1 cellular context compared by ENCODE assay signal in the genomic region with DNA sequence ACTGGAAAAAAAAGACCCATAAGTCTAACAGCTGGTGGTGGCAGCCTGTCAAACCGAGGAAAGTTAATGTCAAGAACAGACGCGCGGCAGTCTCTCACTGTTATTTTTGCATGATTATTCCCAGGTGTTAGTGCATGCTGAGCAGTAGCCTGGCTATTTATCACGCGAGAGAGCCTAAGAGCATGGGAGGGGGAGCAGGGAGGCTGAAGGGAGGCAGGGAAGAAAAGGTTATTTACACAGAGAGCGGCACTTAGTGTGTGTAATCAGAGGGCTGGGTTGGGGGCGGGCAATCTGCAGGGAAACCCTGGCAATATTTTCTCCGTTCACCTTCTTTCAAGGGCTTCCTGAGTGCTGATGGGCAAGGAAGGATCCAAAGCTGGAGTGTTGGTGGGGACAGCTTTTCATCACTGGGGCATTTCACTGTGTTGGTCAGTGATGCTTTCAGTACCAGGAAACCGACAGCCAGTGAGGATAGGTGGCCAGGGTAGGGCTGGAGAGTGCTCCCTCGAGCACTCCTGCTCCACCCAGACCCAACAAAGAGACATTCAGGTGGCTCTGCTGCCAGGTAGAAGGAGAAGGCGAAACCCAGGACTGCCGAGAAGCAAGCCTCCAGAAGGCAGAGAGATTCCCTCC.
TF ChIP-seq lines count a peak whose summit lies in the region.

No MANE protein-coding gene starts in this region.

TF ChIP-seq in HEK293, 187 proteins besides CTCF, POLR2A, EP300 and RAD21 (continued from another document and continues in another):
- TF ChIP-seq REPIN1 (tag by site-specific recombination; IDR thresholded peaks at IDR 0.05; ENCODE audit: low read depth) = no peak; the same call in 1 of the 2 replicates
- TF ChIP-seq KLF1 (tag by site-specific recombination; IDR thresholded peaks at IDR 0.05) = peak; percentile 91
- TF ChIP-seq, protein P1, sequence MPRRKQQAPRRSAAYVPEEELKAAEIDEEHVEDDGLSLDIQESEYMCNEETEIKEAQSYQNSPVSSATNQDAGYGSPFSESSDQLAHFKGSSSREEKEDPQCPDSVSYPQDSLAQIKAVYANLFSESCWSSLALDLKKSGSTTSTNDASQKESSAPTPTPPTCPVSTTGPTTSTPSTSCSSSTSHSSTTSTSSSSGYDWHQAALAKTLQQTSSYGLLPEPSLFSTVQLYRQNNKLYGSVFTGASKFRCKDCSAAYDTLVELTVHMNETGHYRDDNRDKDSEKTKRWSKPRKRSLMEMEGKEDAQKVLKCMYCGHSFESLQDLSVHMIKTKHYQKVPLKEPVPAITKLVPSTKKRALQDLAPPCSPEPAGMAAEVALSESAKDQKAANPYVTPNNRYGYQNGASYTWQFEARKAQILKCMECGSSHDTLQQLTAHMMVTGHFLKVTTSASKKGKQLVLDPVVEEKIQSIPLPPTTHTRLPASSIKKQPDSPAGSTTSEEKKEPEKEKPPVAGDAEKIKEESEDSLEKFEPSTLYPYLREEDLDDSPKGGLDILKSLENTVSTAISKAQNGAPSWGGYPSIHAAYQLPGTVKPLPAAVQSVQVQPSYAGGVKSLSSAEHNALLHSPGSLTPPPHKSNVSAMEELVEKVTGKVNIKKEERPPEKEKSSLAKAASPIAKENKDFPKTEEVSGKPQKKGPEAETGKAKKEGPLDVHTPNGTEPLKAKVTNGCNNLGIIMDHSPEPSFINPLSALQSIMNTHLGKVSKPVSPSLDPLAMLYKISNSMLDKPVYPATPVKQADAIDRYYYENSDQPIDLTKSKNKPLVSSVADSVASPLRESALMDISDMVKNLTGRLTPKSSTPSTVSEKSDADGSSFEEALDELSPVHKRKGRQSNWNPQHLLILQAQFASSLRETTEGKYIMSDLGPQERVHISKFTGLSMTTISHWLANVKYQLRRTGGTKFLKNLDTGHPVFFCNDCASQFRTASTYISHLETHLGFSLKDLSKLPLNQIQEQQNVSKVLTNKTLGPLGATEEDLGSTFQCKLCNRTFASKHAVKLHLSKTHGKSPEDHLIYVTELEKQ (tag by site-specific recombination; IDR thresholded peaks at IDR 0.05; ENCODE audit: borderline replicate concordance) = 0 out of 2 replicates have a peak, but pooled peaks have one; percentile 75
- TF ChIP-seq ZNF610 (tag by site-specific recombination; IDR thresholded peaks at IDR 0.05; ENCODE audit: borderline replicate concordance) = peak; percentile 96
- peak; percentile 49; the same call in 1 of the 2 replicates for TF ChIP-seq ZNF76 (tag by site-specific recombination; IDR thresholded peaks at IDR 0.05; ENCODE audit: borderline replicate concordance, low read depth)
- TF ChIP-seq ZNF677 (tag by site-specific recombination; IDR thresholded peaks at IDR 0.05) = no peak
- TF ChIP-seq ZBTB8A (tag by site-specific recombination; IDR thresholded peaks at IDR 0.05) = peak; percentile 84
- TF ChIP-seq ZSCAN30 (tag by site-specific recombination; IDR thresholded peaks at IDR 0.05) = peak; percentile 90
- TF ChIP-seq, protein P2, sequence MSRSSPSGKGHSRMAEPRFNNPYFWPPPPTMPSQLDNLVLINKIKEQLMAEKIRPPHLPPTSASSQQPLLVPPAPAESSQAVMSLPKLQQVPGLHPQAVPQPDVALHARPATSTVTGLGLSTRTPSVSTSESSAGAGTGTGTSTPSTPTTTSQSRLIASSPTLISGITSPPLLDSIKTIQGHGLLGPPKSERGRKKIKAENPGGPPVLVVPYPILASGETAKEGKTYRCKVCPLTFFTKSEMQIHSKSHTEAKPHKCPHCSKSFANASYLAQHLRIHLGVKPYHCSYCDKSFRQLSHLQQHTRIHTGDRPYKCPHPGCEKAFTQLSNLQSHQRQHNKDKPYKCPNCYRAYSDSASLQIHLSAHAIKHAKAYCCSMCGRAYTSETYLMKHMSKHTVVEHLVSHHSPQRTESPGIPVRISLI (tag by site-specific recombination; IDR thresholded peaks at IDR 0.05) = peak; percentile 93
- TF ChIP-seq ZNF701 (tag by site-specific recombination; IDR thresholded peaks at IDR 0.05) = 0 out of 2 replicates have a peak, but pooled peaks have one; percentile 63
- TF ChIP-seq BCL11B (tag by site-specific recombination; IDR thresholded peaks at IDR 0.05; ENCODE audit: low read depth) = no peak
- TF ChIP-seq, protein P3, sequence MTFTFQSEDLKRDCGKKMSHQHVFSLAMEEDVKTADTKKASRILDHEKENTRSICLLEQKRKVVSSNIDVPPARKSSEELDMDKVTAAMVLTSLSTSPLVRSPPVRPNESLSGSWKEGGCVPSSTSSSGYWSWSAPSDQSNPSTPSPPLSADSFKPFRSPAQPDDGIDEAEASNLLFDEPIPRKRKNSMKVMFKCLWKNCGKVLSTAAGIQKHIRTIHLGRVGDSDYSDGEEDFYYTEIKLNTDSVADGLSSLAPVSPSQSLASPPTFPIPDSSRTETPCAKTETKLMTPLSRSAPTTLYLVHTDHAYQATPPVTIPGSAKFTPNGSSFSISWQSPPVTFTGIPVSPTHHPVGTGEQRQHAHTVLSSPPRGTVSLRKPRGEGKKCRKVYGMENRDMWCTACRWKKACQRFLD (tag by site-specific recombination; IDR thresholded peaks at IDR 0.05) = no peak
- no peak for TF ChIP-seq ZNF175 (tag by site-specific recombination; IDR thresholded peaks at IDR 0.05)
- TF ChIP-seq, protein P4, sequence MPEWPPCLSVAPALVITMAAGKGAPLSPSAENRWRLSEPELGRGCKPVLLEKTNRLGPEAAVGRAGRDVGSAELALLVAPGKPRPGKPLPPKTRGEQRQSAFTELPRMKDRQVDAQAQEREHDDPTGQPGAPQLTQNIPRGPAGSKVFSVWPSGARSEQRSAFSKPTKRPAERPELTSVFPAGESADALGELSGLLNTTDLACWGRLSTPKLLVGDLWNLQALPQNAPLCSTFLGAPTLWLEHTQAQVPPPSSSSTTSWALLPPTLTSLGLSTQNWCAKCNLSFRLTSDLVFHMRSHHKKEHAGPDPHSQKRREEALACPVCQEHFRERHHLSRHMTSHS (tag by site-specific recombination; IDR thresholded peaks at IDR 0.05) = 0 out of 2 replicates have a peak, but pooled peaks have one; percentile 72
- no peak for TF ChIP-seq ZNF211 (tag by site-specific recombination; IDR thresholded peaks at IDR 0.05; ENCODE audit: low read depth)
- no peak for TF ChIP-seq ZNF707 (tag by site-specific recombination; IDR thresholded peaks at IDR 0.05)
- 0 out of 2 replicates have a peak, but pooled peaks have one; percentile 12 for TF ChIP-seq ZNF423 (tag by site-specific recombination; IDR thresholded peaks at IDR 0.05)
- peak; percentile 50; the same call in 1 of the 2 replicates for TF ChIP-seq PRDM1 (tag by site-specific recombination; IDR thresholded peaks at IDR 0.05)
- TF ChIP-seq ZNF776 (tag by site-specific recombination; IDR thresholded peaks at IDR 0.05; ENCODE audit: borderline replicate concordance) = no peak
- no peak for TF ChIP-seq ZNF747 (tag by site-specific recombination; IDR thresholded peaks at IDR 0.05)
- TF ChIP-seq ZNF623 (tag by site-specific recombination; IDR thresholded peaks at IDR 0.05) = no peak
- TF ChIP-seq SP2 (tag by site-specific recombination; IDR thresholded peaks at IDR 0.05) = peak; percentile 56
- TF ChIP-seq ZNF433 (tag by site-specific recombination; IDR thresholded peaks at IDR 0.05; ENCODE audit: low read depth) = no peak
- TF ChIP-seq, protein P5, sequence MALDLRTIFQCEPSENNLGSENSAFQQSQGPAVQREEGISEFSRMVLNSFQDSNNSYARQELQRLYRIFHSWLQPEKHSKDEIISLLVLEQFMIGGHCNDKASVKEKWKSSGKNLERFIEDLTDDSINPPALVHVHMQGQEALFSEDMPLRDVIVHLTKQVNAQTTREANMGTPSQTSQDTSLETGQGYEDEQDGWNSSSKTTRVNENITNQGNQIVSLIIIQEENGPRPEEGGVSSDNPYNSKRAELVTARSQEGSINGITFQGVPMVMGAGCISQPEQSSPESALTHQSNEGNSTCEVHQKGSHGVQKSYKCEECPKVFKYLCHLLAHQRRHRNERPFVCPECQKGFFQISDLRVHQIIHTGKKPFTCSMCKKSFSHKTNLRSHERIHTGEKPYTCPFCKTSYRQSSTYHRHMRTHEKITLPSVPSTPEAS (tag by site-specific recombination; IDR thresholded peaks at IDR 0.05) = 0 out of 2 replicates have a peak, but pooled peaks have one; percentile 28
- TF ChIP-seq, protein P6, sequence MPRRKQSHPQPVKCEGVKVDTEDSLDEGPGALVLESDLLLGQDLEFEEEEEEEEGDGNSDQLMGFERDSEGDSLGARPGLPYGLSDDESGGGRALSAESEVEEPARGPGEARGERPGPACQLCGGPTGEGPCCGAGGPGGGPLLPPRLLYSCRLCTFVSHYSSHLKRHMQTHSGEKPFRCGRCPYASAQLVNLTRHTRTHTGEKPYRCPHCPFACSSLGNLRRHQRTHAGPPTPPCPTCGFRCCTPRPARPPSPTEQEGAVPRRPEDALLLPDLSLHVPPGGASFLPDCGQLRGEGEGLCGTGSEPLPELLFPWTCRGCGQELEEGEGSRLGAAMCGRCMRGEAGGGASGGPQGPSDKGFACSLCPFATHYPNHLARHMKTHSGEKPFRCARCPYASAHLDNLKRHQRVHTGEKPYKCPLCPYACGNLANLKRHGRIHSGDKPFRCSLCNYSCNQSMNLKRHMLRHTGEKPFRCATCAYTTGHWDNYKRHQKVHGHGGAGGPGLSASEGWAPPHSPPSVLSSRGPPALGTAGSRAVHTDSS (tag by site-specific recombination; IDR thresholded peaks at IDR 0.05) = no peak
- TF ChIP-seq, protein P7, sequence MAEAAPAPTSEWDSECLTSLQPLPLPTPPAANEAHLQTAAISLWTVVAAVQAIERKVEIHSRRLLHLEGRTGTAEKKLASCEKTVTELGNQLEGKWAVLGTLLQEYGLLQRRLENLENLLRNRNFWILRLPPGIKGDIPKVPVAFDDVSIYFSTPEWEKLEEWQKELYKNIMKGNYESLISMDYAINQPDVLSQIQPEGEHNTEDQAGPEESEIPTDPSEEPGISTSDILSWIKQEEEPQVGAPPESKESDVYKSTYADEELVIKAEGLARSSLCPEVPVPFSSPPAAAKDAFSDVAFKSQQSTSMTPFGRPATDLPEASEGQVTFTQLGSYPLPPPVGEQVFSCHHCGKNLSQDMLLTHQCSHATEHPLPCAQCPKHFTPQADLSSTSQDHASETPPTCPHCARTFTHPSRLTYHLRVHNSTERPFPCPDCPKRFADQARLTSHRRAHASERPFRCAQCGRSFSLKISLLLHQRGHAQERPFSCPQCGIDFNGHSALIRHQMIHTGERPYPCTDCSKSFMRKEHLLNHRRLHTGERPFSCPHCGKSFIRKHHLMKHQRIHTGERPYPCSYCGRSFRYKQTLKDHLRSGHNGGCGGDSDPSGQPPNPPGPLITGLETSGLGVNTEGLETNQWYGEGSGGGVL (tag by site-specific recombination; IDR thresholded peaks at IDR 0.05) = peak; percentile 80
- TF ChIP-seq ZNF274 (IDR thresholded peaks at IDR 0.05; ENCODE audit: low read length) = no peak
- no peak for TF ChIP-seq ZNF274 (tag by site-specific recombination; IDR thresholded peaks at IDR 0.05; ENCODE audit: borderline replicate concordance)
- TF ChIP-seq ZFP3 (tag by site-specific recombination; IDR thresholded peaks at IDR 0.05; ENCODE audit: low read depth) = no peak
- no peak for TF ChIP-seq ZNF791 (tag by site-specific recombination; IDR thresholded peaks at IDR 0.05)
- no peak for TF ChIP-seq ZNF311 (tag by site-specific recombination; IDR thresholded peaks at IDR 0.05; ENCODE audit: borderline replicate concordance)
- TF ChIP-seq, protein P8, sequence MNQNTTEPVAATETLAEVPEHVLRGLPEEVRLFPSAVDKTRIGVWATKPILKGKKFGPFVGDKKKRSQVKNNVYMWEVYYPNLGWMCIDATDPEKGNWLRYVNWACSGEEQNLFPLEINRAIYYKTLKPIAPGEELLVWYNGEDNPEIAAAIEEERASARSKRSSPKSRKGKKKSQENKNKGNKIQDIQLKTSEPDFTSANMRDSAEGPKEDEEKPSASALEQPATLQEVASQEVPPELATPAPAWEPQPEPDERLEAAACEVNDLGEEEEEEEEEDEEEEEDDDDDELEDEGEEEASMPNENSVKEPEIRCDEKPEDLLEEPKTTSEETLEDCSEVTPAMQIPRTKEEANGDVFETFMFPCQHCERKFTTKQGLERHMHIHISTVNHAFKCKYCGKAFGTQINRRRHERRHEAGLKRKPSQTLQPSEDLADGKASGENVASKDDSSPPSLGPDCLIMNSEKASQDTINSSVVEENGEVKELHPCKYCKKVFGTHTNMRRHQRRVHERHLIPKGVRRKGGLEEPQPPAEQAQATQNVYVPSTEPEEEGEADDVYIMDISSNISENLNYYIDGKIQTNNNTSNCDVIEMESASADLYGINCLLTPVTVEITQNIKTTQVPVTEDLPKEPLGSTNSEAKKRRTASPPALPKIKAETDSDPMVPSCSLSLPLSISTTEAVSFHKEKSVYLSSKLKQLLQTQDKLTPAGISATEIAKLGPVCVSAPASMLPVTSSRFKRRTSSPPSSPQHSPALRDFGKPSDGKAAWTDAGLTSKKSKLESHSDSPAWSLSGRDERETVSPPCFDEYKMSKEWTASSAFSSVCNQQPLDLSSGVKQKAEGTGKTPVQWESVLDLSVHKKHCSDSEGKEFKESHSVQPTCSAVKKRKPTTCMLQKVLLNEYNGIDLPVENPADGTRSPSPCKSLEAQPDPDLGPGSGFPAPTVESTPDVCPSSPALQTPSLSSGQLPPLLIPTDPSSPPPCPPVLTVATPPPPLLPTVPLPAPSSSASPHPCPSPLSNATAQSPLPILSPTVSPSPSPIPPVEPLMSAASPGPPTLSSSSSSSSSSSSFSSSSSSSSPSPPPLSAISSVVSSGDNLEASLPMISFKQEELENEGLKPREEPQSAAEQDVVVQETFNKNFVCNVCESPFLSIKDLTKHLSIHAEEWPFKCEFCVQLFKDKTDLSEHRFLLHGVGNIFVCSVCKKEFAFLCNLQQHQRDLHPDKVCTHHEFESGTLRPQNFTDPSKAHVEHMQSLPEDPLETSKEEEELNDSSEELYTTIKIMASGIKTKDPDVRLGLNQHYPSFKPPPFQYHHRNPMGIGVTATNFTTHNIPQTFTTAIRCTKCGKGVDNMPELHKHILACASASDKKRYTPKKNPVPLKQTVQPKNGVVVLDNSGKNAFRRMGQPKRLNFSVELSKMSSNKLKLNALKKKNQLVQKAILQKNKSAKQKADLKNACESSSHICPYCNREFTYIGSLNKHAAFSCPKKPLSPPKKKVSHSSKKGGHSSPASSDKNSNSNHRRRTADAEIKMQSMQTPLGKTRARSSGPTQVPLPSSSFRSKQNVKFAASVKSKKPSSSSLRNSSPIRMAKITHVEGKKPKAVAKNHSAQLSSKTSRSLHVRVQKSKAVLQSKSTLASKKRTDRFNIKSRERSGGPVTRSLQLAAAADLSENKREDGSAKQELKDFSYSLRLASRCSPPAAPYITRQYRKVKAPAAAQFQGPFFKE (tag by site-specific recombination; IDR thresholded peaks at IDR 0.05; ENCODE audit: borderline replicate concordance) = no peak
- TF ChIP-seq KLF9 (tag by site-specific recombination; IDR thresholded peaks at IDR 0.05; ENCODE audit: low read depth) = peak; percentile 28; the same call in 1 of the 2 replicates
- TF ChIP-seq WT1 (tag by site-specific recombination; IDR thresholded peaks at IDR 0.05) = peak; percentile 100
- no peak for TF ChIP-seq ZNF223 (tag by site-specific recombination; IDR thresholded peaks at IDR 0.05)
- TF ChIP-seq ZNF514 (tag by site-specific recombination; IDR thresholded peaks at IDR 0.05) = no peak
- no peak for TF ChIP-seq SCRT2 (tag by site-specific recombination; IDR thresholded peaks at IDR 0.05)
- no peak; the same call in 1 of the 2 replicates for TF ChIP-seq SCRT1 (tag by site-specific recombination; IDR thresholded peaks at IDR 0.05; ENCODE audit: borderline replicate concordance)
